In the genomic region with DNA sequence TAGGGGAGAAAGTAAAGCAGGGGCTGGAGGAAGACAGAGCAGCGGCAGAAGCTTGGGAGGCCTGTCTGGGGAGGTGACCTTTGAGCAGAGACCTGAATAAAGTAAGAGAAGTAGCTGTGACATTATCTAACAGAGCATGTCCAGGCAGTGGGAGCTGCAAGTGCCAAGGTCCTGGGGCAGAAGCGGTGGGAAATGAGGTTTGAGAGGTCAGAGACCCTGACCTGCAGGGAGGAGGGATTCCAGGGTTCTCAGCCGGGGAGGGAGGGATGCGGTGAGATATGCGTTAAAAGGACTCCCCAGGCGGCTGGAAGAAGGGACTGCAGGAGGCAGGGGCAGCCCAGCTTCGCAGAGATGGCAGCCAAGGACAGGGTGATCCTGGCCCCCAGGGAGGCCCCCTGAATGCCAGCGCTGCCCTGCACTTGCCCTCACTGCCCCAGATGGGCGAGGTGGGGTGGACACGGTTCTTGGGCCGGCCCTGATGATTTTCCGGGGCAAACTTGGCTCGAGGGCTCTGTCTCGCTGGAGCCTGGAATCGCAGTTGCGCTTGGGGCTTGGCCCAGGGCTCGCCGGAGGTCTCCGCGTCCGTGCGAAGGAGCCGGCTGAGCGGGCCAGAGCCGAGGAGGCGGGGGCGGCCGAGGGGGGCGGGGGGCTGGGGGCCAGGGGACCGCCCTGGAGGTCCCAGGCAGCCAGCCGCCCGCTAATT, we compare ENCODE assay signal across 8 cellular contexts. TPM values are rescaled to one million over a fixed set of nuclear protein-coding genes. Genes with fewer than 3 reads are reported as not detected.
DNase-seq lines count a peak whose midpoint lies in the region; ATAC-seq and TF ChIP-seq lines count a peak whose summit lies in the region.

No MANE protein-coding gene starts in this region.

- H3K4me1 ChIP-seq in left ventricle myocardium inferior (peaks cover 44% of the 10 kb centered on the region), tibial artery (peaks cover 0 to 47% (median 33%) of the 10 kb centered on the region in 4 donors)

- peak overlapping the region; percentile 56 for H3K4me3 ChIP-seq in left ventricle myocardium inferior
- peak overlapping the region; percentile 62 to 65 for H3K4me3 ChIP-seq in tibial artery

- H3K4me3 Mint-ChIP-seq in activated naive CD8-positive, alpha-beta T cell treated with anti-CD3 and anti-CD28 coated beads, Interleukin-2, amount 10 ng/mL, durations not matched to agents 7 days and 5 days, result no peak overlapping the region
- H3K4me3 Mint-ChIP-seq in activated naive CD8-positive, alpha-beta T cell treated with anti-CD3 and anti-CD28 coated beads for 36 hours, result no peak overlapping the region

- H3K9me3 ChIP-seq in left ventricle myocardium inferior (replicated peaks), result no peaks in the 10 kb centered on the region
- no peaks in the 10 kb centered on the region for H3K9me3 ChIP-seq in tibial artery

- H3K4me1 Mint-ChIP-seq in activated naive CD8-positive, alpha-beta T cell treated with anti-CD3 and anti-CD28 coated beads, Interleukin-2, amount 10 ng/mL, durations not matched to agents 7 days and 5 days, result peaks cover 4% of the 10 kb centered on the region
- peaks cover 3% of the 10 kb centered on the region for H3K4me1 Mint-ChIP-seq in activated naive CD8-positive, alpha-beta T cell treated with anti-CD3 and anti-CD28 coated beads for 36 hours

- H3K36me3 ChIP-seq in left ventricle myocardium inferior (no peaks in the 10 kb centered on the region), tibial artery (peaks cover 0 to 12% (median 5%) of the 10 kb centered on the region in 3 donors)

- DNase-seq in activated naive CD8-positive, alpha-beta T cell treated with anti-CD3 and anti-CD28 coated beads, Interleukin-2, amount 10 ng/mL, durations not matched to agents 7 days and 5 days, result no peak
- no peak for DNase-seq in activated naive CD8-positive, alpha-beta T cell treated with anti-CD3 and anti-CD28 coated beads for 36 hours
- DNase-seq in left ventricle myocardium inferior (no peak), tibial artery (peak in 1 of 2 donors; percentile 76), pons (ENCODE audit: low spot score) (no peak), germinal center (ENCODE audit: low spot score) (no peak)

- peaks cover 56% of the 10 kb centered on the region for H3K27me3 Mint-ChIP-seq in activated naive CD8-positive, alpha-beta T cell treated with anti-CD3 and anti-CD28 coated beads, Interleukin-2, amount 10 ng/mL, durations not matched to agents 7 days and 5 days
- H3K27me3 Mint-ChIP-seq in activated naive CD8-positive, alpha-beta T cell treated with anti-CD3 and anti-CD28 coated beads for 36 hours, result peaks cover 71% of the 10 kb centered on the region

- TF ChIP-seq CTCF in VCaP (conservative IDR thresholded peaks at IDR 0.05), result peak; percentile 40
- TF ChIP-seq CTCF in left ventricle myocardium inferior (IDR thresholded peaks at IDR 0.05; ENCODE audit: borderline replicate concordance), result peak; percentile 33
- peak; percentile 28 to 50 for TF ChIP-seq CTCF in tibial artery (IDR thresholded peaks at IDR 0.05)

- H3K9me3 Mint-ChIP-seq in activated naive CD8-positive, alpha-beta T cell treated with anti-CD3 and anti-CD28 coated beads, Interleukin-2, amount 10 ng/mL, durations not matched to agents 7 days and 5 days, result no peaks in the 10 kb centered on the region
- no peaks in the 10 kb centered on the region for H3K9me3 Mint-ChIP-seq in activated naive CD8-positive, alpha-beta T cell treated with anti-CD3 and anti-CD28 coated beads for 36 hours

- H3K27ac ChIP-seq in VCaP (no peak overlapping the region), left ventricle myocardium inferior (replicated peaks) (no peak overlapping the region), tibial artery (peak overlapping the region; percentile 61 to 79)

- intact Hi-C loops in left ventricle myocardium inferior (cut with micrococcal nuclease) (no loop called here), tibial artery (cut with DNase I; ENCODE audit: low total_unique reads) (no loop called here)

- H3K27ac Mint-ChIP-seq in activated naive CD8-positive, alpha-beta T cell treated with anti-CD3 and anti-CD28 coated beads, Interleukin-2, amount 10 ng/mL, durations not matched to agents 7 days and 5 days, result no peak overlapping the region
- H3K27ac Mint-ChIP-seq in activated naive CD8-positive, alpha-beta T cell treated with anti-CD3 and anti-CD28 coated beads for 36 hours, result no peak overlapping the region

- H3K27me3 ChIP-seq in left ventricle myocardium inferior (ENCODE audit: low read depth) (peaks cover 95% of the 10 kb centered on the region), tibial artery (peaks cover 0 to 71% of the 10 kb centered on the region in 2 donors)

- H3K36me3 Mint-ChIP-seq in activated naive CD8-positive, alpha-beta T cell treated with anti-CD3 and anti-CD28 coated beads, Interleukin-2, amount 10 ng/mL, durations not matched to agents 7 days and 5 days, result no peaks in the 10 kb centered on the region
- no peaks in the 10 kb centered on the region for H3K36me3 Mint-ChIP-seq in activated naive CD8-positive, alpha-beta T cell treated with anti-CD3 and anti-CD28 coated beads for 36 hours

- ATAC-seq in activated naive CD8-positive, alpha-beta T cell treated with anti-CD3 and anti-CD28 coated beads, Interleukin-2, amount 10 ng/mL, durations not matched to agents 7 days and 5 days (ENCODE audit: low read depth), result peak; percentile 58
- ATAC-seq in HG03571 (IDR thresholded peaks at IDR 0.05; ENCODE audit: unreplicated experiment), result no peak

- POLR2A ChIA-PET in activated naive CD8-positive, alpha-beta T cell treated with anti-CD3 and anti-CD28 coated beads, Interleukin-2, amount 10 ng/mL, durations not matched to agents 7 days and 5 days (lab: Charles Lee), result interaction anchor here (0.6 kb wide), 2 partner anchors 18 to 33 kb away, joined by 3 read pairs; no protein-coding TSS in a partner anchor

RNA-seq across cellular contexts. Expression of gene CRLF1, which starts 3.2 kb away (rescaled TPM):
- total RNA-seq in activated naive CD8-positive, alpha-beta T cell treated with anti-CD3 and anti-CD28 coated beads, Interleukin-2, amount 10 ng/mL, durations not matched to agents 7 days and 5 days, result not detected
- total RNA-seq in activated naive CD8-positive, alpha-beta T cell treated with anti-CD3 and anti-CD28 coated beads for 36 hours, result not detected
- 20.0 TPM for total RNA-seq in left ventricle myocardium inferior

RNA-seq across cellular contexts. Expression of gene TMEM59L, which starts 9.3 kb away (rescaled TPM):
- under 1 TPM in 1 of 2 experiments, not detected in 1; 0.19 TPM for total RNA-seq in activated naive CD8-positive, alpha-beta T cell treated with anti-CD3 and anti-CD28 coated beads, Interleukin-2, amount 10 ng/mL, durations not matched to agents 7 days and 5 days
- not detected for total RNA-seq in activated naive CD8-positive, alpha-beta T cell treated with anti-CD3 and anti-CD28 coated beads for 36 hours
- 1.5 TPM for total RNA-seq in left ventricle myocardium inferior

RNA-seq across cellular contexts. Expression of gene REX1BD, which starts 14.8 kb away (rescaled TPM):
- total RNA-seq in activated naive CD8-positive, alpha-beta T cell treated with anti-CD3 and anti-CD28 coated beads, Interleukin-2, amount 10 ng/mL, durations not matched to agents 7 days and 5 days, result 100 to 1,000 TPM; 105 to 109 TPM
- total RNA-seq in activated naive CD8-positive, alpha-beta T cell treated with anti-CD3 and anti-CD28 coated beads for 36 hours, result 10 to 100 TPM; 71.6 to 74.7 TPM
- 76.6 TPM for total RNA-seq in left ventricle myocardium inferior

RNA-seq across cellular contexts. Expression of gene UBA52, which starts 31.7 kb away (rescaled TPM):
- 1,000 to 10,000 TPM; 1,538 to 1,547 TPM for total RNA-seq in activated naive CD8-positive, alpha-beta T cell treated with anti-CD3 and anti-CD28 coated beads, Interleukin-2, amount 10 ng/mL, durations not matched to agents 7 days and 5 days
- 1,000 to 10,000 TPM; 1,816 to 1,826 TPM for total RNA-seq in activated naive CD8-positive, alpha-beta T cell treated with anti-CD3 and anti-CD28 coated beads for 36 hours
- 643 TPM for total RNA-seq in left ventricle myocardium inferior

RNA-seq across cellular contexts. Expression of gene KLHL26, which starts 33.4 kb away (rescaled TPM):
- total RNA-seq in activated naive CD8-positive, alpha-beta T cell treated with anti-CD3 and anti-CD28 coated beads, Interleukin-2, amount 10 ng/mL, durations not matched to agents 7 days and 5 days, result 10 to 100 TPM; 13.6 to 14.3 TPM
- 10 to 100 TPM; 15.8 to 16.1 TPM for total RNA-seq in activated naive CD8-positive, alpha-beta T cell treated with anti-CD3 and anti-CD28 coated beads for 36 hours
- 6.2 TPM for total RNA-seq in left ventricle myocardium inferior

Comparison
In these comparisons a context has a peak if more than half of its experiments do, and no peak if none do; other contexts are left out.
1. H3K27ac ChIP-seq: peak in tibial artery (2 of 2); none in VCaP (single experiment) and left ventricle myocardium inferior (single experiment).
2. RNA of gene CRLF1, which starts 3.2 kb away (total RNA-seq): 20.0 TPM in left ventricle myocardium inferior (single experiment); not detected in activated naive CD8-positive, alpha-beta T cell treated with anti-CD3 and anti-CD28 coated beads, Interleukin-2, amount 10 ng/mL, durations not matched to agents 7 days and 5 days and not detected in activated naive CD8-positive, alpha-beta T cell treated with anti-CD3 and anti-CD28 coated beads for 36 hours; every median in the first group is over 10 times any median in the second.
3. Peak in every context shown above with its lines, with median percentiles within 50 percentile points of each other: CTCF ChIP-seq.